ENCODE assay signal across 8 cellular contexts in genomic region chr1:38029725-38030511, GRCh38. TPM values are rescaled to one million over a fixed set of nuclear protein-coding genes. Genes with fewer than 3 reads are reported as not detected.
DNase-seq lines count a peak whose midpoint lies in the region; ATAC-seq and TF ChIP-seq lines count a peak whose summit lies in the region.

No MANE protein-coding gene starts in this region.

- peaks cover 13% of the 10 kb centered on the region; the same call in 1 of the 2 replicates for H3K36me3 ChIP-seq in Loucy (ENCODE audit: insufficient read depth, low read length)

- no peaks in the 10 kb centered on the region for H3K9me2 ChIP-seq in Loucy (replicated peaks; ENCODE audit: low read depth, low read length)

- H3K9ac ChIP-seq in Loucy (ENCODE audit: low read depth, low read length, poor library complexity, severe bottlenecking), result no peak overlapping the region

- no peaks in the 10 kb centered on the region for H4K20me1 ChIP-seq in Loucy (ENCODE audit: insufficient read depth, low read length, poor library complexity, severe bottlenecking)

- H3F3A ChIP-seq in Loucy (ENCODE audit: low read depth), result no peaks in the 10 kb centered on the region

- no peaks in the 10 kb centered on the region for H3K79me2 ChIP-seq in Loucy (ENCODE audit: insufficient read depth, low read length)

- ATAC-seq in GM19395 (IDR thresholded peaks at IDR 0.05; ENCODE audit: unreplicated experiment), result peak; percentile 45

- H2AFZ ChIP-seq in Loucy (ENCODE audit: low read length), result no peak overlapping the region

- H3K4me3 ChIP-seq in AG04450 (ENCODE audit: low read depth, low read length) (0 out of 2 replicates have a peak overlapping the region, but pooled peaks have one; percentile 10), Loucy (ENCODE audit: low read length, poor library complexity, severe bottlenecking) (no peak overlapping the region)

- H3K4me1 ChIP-seq in Loucy (ENCODE audit: insufficient read depth, low read length, poor library complexity, severe bottlenecking), result peaks cover 20% of the 10 kb centered on the region

- TF ChIP-seq CTCF in AG04450 (IDR thresholded peaks at IDR 0.05; ENCODE audit: low read depth, low read length) (no peak), Loucy (conservative IDR thresholded peaks at IDR 0.05; ENCODE audit: low read length) (no peak)

- POLR2A ChIA-PET in AG04450 (lab: Yijun Ruan, JAX), result interaction anchor here (0.8 to 1.2 kb wide), 6 partner anchors 9 to 805 kb away, joined by 3 to 4 read pairs (median 4); no protein-coding TSS in a partner anchor

- DNase-seq in AG04450 (ENCODE audit: low read depth, low spot score) (no peak), fibroblast of peridontal ligament (ENCODE audit: extremely low read depth) (peak; percentile 35), renal cortical epithelial cell (ENCODE audit: low read depth) (peak; percentile 70), epidermal melanocyte (ENCODE audit: insufficient read length, low spot score) (no peak), NCI-H1092 treated with DMSO at 0.1 percent for 48 hours (lab: John Stamatoyannopoulos, UW) (no peak)
- peak; percentile 43 to 45 for DNase-seq in activated CD4-positive, alpha-beta T cell treated with anti-CD3 and anti-CD28 coated beads, Interleukin-2, amount 50 U/mL, for 4 hours

- H3K27ac ChIP-seq in AG04450 (ENCODE audit: low read depth, low read length), result peak overlapping the region; percentile 80

- no peaks in the 10 kb centered on the region; the same call in 1 of the 2 replicates for H3K9me3 ChIP-seq in AG04450 (ENCODE audit: control insufficient read depth, insufficient read depth, low read length)
- H3K9me3 ChIP-seq in Loucy (ENCODE audit: insufficient read depth, low read depth, low read length), result no peaks in the 10 kb centered on the region

- CTCF ChIA-PET in AG04450 (lab: Charles Lee), result interaction anchor here (0.8 to 4.8 kb wide), 5 partner anchors 11 to 807 kb away, joined by 3 to 39 read pairs (median 4); no protein-coding TSS in a partner anchor

- H3K27me3 ChIP-seq in AG04450 (ENCODE audit: control insufficient read depth, insufficient read depth, low read length) (no peaks in the 10 kb centered on the region), Loucy (ENCODE audit: insufficient read depth, low read length, poor library complexity, severe bottlenecking) (no peaks in the 10 kb centered on the region)

- peak overlapping the region; percentile 6 for H3K4me2 ChIP-seq in Loucy (ENCODE audit: low read depth, low read length, poor library complexity, severe bottlenecking)

RNA-seq across cellular contexts. Expression of gene POU3F1, which starts 16.7 kb away (rescaled TPM):
- not detected in 2 replicates for polyA plus RNA-seq in AG04450 (2011; rRNA removed)
- polyA minus RNA-seq in AG04450 (2011; rRNA and poly(A)+ RNA removed), result not detected in 2 replicates
- 0.05 TPM in 1 of 2 replicates, not detected in the other for total RNA-seq in renal cortical epithelial cell

RNA-seq across cellular contexts. Expression of gene UTP11, which starts 17.4 kb away (rescaled TPM):
- 32.9 and 43.8 TPM in 2 replicates for polyA plus RNA-seq in AG04450 (2011; rRNA removed)
- 14.8 and 18.5 TPM in 2 replicates for polyA minus RNA-seq in AG04450 (2011; rRNA and poly(A)+ RNA removed)
- total RNA-seq in renal cortical epithelial cell, result 34.8 and 46.7 TPM in 2 replicates

RNA-seq across cellular contexts. Expression of gene FHL3, which starts 24.6 kb away (rescaled TPM):
- 10.0 and 13.5 TPM in 2 replicates for polyA plus RNA-seq in AG04450 (2011; rRNA removed)
- polyA minus RNA-seq in AG04450 (2011; rRNA and poly(A)+ RNA removed), result 37.2 and 41.7 TPM in 2 replicates
- 3.0 and 22.3 TPM in 2 replicates for total RNA-seq in renal cortical epithelial cell

RNA-seq across cellular contexts. Expression of gene SF3A3, which starts 40.1 kb away (rescaled TPM):
- polyA plus RNA-seq in AG04450 (2011; rRNA removed), result 60.0 and 76.1 TPM in 2 replicates
- 45.1 and 58.7 TPM in 2 replicates for polyA minus RNA-seq in AG04450 (2011; rRNA and poly(A)+ RNA removed)
- 82.5 and 98.4 TPM in 2 replicates for total RNA-seq in renal cortical epithelial cell

Comparison
In these comparisons a context has a peak if more than half of its experiments do, and no peak if none do; other contexts are left out.
1. DNase-seq: peak in activated CD4-positive, alpha-beta T cell treated with anti-CD3 and anti-CD28 coated beads, Interleukin-2, amount 50 U/mL, for 4 hours (2 of 2), fibroblast of peridontal ligament (single experiment) and renal cortical epithelial cell (single experiment); none in AG04450 (single experiment), epidermal melanocyte (single experiment) and NCI-H1092 treated with DMSO at 0.1 percent for 48 hours (single experiment).